Comparison of ENCODE assay signal across 11 cellular contexts in the genomic region with DNA sequence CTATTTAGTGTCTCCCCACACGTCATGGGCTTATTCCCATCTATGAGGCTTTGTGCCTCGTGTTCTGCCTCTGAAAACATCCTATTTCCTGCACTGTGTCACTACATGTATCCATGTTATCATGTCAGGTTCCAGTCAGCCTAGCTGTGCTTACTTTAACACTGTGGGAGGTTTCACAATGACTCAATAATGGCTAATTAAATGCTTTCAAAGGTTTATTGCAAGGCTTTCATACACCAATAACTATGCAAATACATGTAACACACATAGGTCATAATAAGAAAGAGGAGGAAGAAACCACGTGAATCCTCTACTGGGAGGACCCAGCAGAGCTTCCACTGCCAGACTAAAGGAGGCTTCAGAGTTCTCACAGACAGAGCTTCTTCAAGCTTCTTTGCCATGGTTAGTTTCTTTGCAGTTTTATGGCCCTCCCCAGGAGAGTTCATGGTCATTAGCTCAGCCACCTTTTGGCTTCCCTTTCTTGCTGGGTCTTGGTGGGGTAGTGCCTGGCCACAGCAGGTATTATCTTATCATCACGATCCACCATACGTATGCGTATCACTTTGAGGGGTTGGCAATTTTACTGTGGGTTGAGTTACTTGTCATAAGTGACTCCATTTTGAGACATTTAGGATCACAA. TPM values are rescaled to one million over a fixed set of nuclear protein-coding genes. Genes with fewer than 3 reads are reported as not detected.
DNase-seq lines count a peak whose midpoint lies in the region; ATAC-seq and TF ChIP-seq lines count a peak whose summit lies in the region.
"Had no signal": no experiment of that assay in that cellular context is flagged by ENCODE, and none has a peak within 500 bp of the region (broad histone marks: within the 10 kb centered on the region; RNA-seq: fewer than 3 reads in every experiment).

No MANE protein-coding gene starts in this region.

- H3K27me3 Mint-ChIP-seq in immature natural killer cell (ENCODE audit: low read depth in 3 of 3): peaks cover 1 to 17% (median 5%) of the 10 kb centered on the region in 3 donors

- CTCF ChIA-PET in HEK293 (lab: Yijun Ruan, JAX): interaction anchor here (0.6 to 1.7 kb wide), 3 partner anchors 10 to 93 kb away, joined by 3 to 9 read pairs (median 3); no protein-coding TSS in a partner anchor

- POLR2A ChIA-PET in HEK293 (lab: Yijun Ruan, JAX): no interaction called here

- H3K27ac ChIP-seq in HEK293 (ENCODE audit: extremely low read depth, low read depth, low read length): no peak overlapping the region

- no peak for DNase-seq in stimulated activated naive CD8-positive, alpha-beta T cell treated with anti-CD3 and anti-CD28 coated beads, Interleukin-15, Interleukin-2, amounts not matched to agents 100 U/mL and 50 U/mL, for 24 hours
- DNase-seq in immature natural killer cell (no peak), SHP77 treated with DMSO at 0.1 percent for 48 hours (lab: John Stamatoyannopoulos, UW) (no peak), dermis blood vessel endothelial cell (no peak)
- DNase-seq: activated T-cell treated with anti-CD3 and anti-CD28 coated beads, Interleukin-2, amount 50 U/mL, for 48 hours; NCI-H345 had no signal

- no peaks in the 10 kb centered on the region for H3K36me3 ChIP-seq in HEK293 (ENCODE audit: control insufficient read depth in 2 of 2, insufficient read depth in 1 of 2, low read length in 2 of 2)

- H3K9me3 Mint-ChIP-seq in immature natural killer cell: peaks cover 0 to 2% (median 0%) of the 10 kb centered on the region in 6 donors
- H3K9me3 Mint-ChIP-seq: central memory CD8-positive, alpha-beta T cell had no signal

- peak; percentile 89 for ATAC-seq in GM19035 (IDR thresholded peaks at IDR 0.05; ENCODE audit: unreplicated experiment)
- peak; percentile 94 for ATAC-seq in HG03432 (IDR thresholded peaks at IDR 0.05; ENCODE audit: unreplicated experiment)
- peak; percentile 23 for ATAC-seq in stimulated activated naive CD8-positive, alpha-beta T cell treated with anti-CD3 and anti-CD28 coated beads, Interleukin-15, Interleukin-2, amounts not matched to agents 100 U/mL and 50 U/mL, for 24 hours

- H3K27ac Mint-ChIP-seq in immature natural killer cell: no peak overlapping the region

- TF ChIP-seq CTCF in HEK293 (tag by site-specific recombination; IDR thresholded peaks at IDR 0.05): no peak

- H3K4me1 ChIP-seq in HEK293 (ENCODE audit: control insufficient read depth, insufficient read depth, low read length): no peaks in the 10 kb centered on the region; the same call in 1 of the 2 replicates

- H3K4me1 Mint-ChIP-seq in immature natural killer cell: no peaks in the 10 kb centered on the region
- H3K4me1 Mint-ChIP-seq: central memory CD8-positive, alpha-beta T cell had no signal

- no peaks in the 10 kb centered on the region for H3K9me3 ChIP-seq in HEK293 (ENCODE audit: control insufficient read depth, insufficient read depth, low read depth, low read length)

- H3K36me3 Mint-ChIP-seq in immature natural killer cell: no peaks in the 10 kb centered on the region

- no peak overlapping the region for H3K4me3 ChIP-seq in HEK293 (ENCODE audit: low read depth, low read length)

- H3K4me3 Mint-ChIP-seq in immature natural killer cell: no peak overlapping the region
- H3K4me3 Mint-ChIP-seq: central memory CD8-positive, alpha-beta T cell had no signal

TF ChIP-seq in HEK293, 187 proteins besides CTCF, POLR2A, EP300 and RAD21:
- TF ChIP-seq SP7 (tag by site-specific recombination; IDR thresholded peaks at IDR 0.05) (peak; percentile 41; the same call in 1 of the 2 replicates), ZIC2 (tag by site-specific recombination; IDR thresholded peaks at IDR 0.05) (peak; percentile 73), ZNF155 (tag by site-specific recombination; IDR thresholded peaks at IDR 0.05) (no peak), ZNF585B (tag by site-specific recombination; IDR thresholded peaks at IDR 0.05) (no peak), KLF16 (tag by site-specific recombination; IDR thresholded peaks at IDR 0.05) (0 out of 2 replicates have a peak, but pooled peaks have one; percentile 31), GLIS1 (tag by site-specific recombination; IDR thresholded peaks at IDR 0.05) (peak; percentile 91)
- TF ChIP-seq, protein P1, sequence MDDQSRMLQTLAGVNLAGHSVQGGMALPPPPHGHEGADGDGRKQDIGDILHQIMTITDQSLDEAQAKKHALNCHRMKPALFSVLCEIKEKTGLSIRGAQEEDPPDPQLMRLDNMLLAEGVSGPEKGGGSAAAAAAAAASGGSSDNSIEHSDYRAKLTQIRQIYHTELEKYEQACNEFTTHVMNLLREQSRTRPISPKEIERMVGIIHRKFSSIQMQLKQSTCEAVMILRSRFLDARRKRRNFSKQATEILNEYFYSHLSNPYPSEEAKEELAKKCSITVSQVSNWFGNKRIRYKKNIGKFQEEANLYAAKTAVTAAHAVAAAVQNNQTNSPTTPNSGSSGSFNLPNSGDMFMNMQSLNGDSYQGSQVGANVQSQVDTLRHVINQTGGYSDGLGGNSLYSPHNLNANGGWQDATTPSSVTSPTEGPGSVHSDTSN (CRISPR knock-in tag; IDR thresholded peaks at IDR 0.05): no peak
- TF ChIP-seq, protein P2, sequence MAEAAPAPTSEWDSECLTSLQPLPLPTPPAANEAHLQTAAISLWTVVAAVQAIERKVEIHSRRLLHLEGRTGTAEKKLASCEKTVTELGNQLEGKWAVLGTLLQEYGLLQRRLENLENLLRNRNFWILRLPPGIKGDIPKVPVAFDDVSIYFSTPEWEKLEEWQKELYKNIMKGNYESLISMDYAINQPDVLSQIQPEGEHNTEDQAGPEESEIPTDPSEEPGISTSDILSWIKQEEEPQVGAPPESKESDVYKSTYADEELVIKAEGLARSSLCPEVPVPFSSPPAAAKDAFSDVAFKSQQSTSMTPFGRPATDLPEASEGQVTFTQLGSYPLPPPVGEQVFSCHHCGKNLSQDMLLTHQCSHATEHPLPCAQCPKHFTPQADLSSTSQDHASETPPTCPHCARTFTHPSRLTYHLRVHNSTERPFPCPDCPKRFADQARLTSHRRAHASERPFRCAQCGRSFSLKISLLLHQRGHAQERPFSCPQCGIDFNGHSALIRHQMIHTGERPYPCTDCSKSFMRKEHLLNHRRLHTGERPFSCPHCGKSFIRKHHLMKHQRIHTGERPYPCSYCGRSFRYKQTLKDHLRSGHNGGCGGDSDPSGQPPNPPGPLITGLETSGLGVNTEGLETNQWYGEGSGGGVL (tag by site-specific recombination; IDR thresholded peaks at IDR 0.05): 0 out of 2 replicates have a peak, but pooled peaks have one; percentile 14
- TF ChIP-seq, protein P3, sequence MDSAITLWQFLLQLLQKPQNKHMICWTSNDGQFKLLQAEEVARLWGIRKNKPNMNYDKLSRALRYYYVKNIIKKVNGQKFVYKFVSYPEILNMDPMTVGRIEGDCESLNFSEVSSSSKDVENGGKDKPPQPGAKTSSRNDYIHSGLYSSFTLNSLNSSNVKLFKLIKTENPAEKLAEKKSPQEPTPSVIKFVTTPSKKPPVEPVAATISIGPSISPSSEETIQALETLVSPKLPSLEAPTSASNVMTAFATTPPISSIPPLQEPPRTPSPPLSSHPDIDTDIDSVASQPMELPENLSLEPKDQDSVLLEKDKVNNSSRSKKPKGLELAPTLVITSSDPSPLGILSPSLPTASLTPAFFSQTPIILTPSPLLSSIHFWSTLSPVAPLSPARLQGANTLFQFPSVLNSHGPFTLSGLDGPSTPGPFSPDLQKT (IDR thresholded peaks at IDR 0.05; ENCODE audit: borderline replicate concordance, low read depth, low read length): no peak

RNA-seq across cellular contexts. Expression of gene COLEC12, which starts 5.1 kb away (rescaled TPM):
- polyA plus RNA-seq in immature natural killer cell: not detected
- 45.1 and 64.2 TPM in 2 replicates for total RNA-seq in dermis blood vessel endothelial cell
- total RNA-seq: HT-29 had no signal

Comparison
In these comparisons a context has a peak if more than half of its experiments do, and no peak if none do; other contexts are left out.
1. ATAC-seq: peak in every context shown above with its lines; median percentile 94 in HG03432; 89 in GM19035; 23 in stimulated activated naive CD8-positive, alpha-beta T cell treated with anti-CD3 and anti-CD28 coated beads, Interleukin-15, Interleukin-2, amounts not matched to agents 100 U/mL and 50 U/mL, for 24 hours.